In genomic region chr15:73374599-73374998, GRCh38 we compare ENCODE assay signal across 15 cellular contexts. TPM values are rescaled to one million over a fixed set of nuclear protein-coding genes. Genes with fewer than 3 reads are reported as not detected.
DNase-seq lines count a peak whose midpoint lies in the region; ATAC-seq and TF ChIP-seq lines count a peak whose summit lies in the region.
"Had no signal": no experiment of that assay in that cellular context is flagged by ENCODE, and none has a peak within 500 bp of the region (broad histone marks: within the 10 kb centered on the region; RNA-seq: fewer than 3 reads in every experiment).

No MANE protein-coding gene starts in this region.

- H3K36me3 ChIP-seq in DND-41 (ENCODE audit: insufficient read depth, low read length) (no peaks in the 10 kb centered on the region), cardiac muscle cell (no peaks in the 10 kb centered on the region)
- H3K36me3 ChIP-seq: SJCRH30 had no signal

- DNase-seq in DND-41 (peak; percentile 48), NCI-H345 treated with DMSO at 0.1 percent for 48 hours (lab: John Stamatoyannopoulos, UW; ENCODE audit: unreplicated experiment) (peak; percentile 60), cardiac muscle cell (ENCODE audit: low read depth in 1 of 2, low spot score in 1 of 2) (peak in 1 of 2 donors; percentile 98), left kidney (ENCODE audit: low read depth, low spot score) (peak; percentile 52)
- DNase-seq: AML-193; CD4-positive, alpha-beta T cell; NCI-H1105 treated with DMSO at 0.1 percent for 48 hours; NCI-H524 treated with DMSO at 0.1 percent for 48 hours; NK-92 treated with Interleukin-12 subunit alpha and Interleukin-12 subunit beta, amount 100 ng/mL, for 24 hours; OCI-M1; SJCRH30 had no signal

- no peaks in the 10 kb centered on the region for H3K27me3 ChIP-seq in DND-41 (ENCODE audit: insufficient read depth, low read length, poor library complexity)
- no peaks in the 10 kb centered on the region for H3K27me3 ChIP-seq in cardiac muscle cell
- H3K27me3 ChIP-seq: SJCRH30 had no signal

- H3K27ac ChIP-seq in DND-41 (ENCODE audit: low read length), result no peak overlapping the region
- H3K27ac ChIP-seq in cardiac muscle cell, result peak overlapping the region; percentile 98
- H3K27ac ChIP-seq: SJCRH30 had no signal

- no peaks in the 10 kb centered on the region for H3K79me2 ChIP-seq in DND-41 (ENCODE audit: insufficient read depth, low read length)

- H3K9me3 ChIP-seq in DND-41 (ENCODE audit: insufficient read depth, low read length, severe bottlenecking) (no peaks in the 10 kb centered on the region), cardiac muscle cell (ENCODE audit: low read depth) (no peaks in the 10 kb centered on the region)
- H3K9me3 ChIP-seq: SJCRH30 had no signal

- H3K4me3 ChIP-seq in DND-41 (ENCODE audit: low read depth in 1 of 2, low read length in 2 of 2), result no peak overlapping the region
- H3K4me3 ChIP-seq in cardiac muscle cell, result no peak overlapping the region
- H3K4me3 ChIP-seq: SJCRH30 had no signal

- H3K9ac ChIP-seq in DND-41 (ENCODE audit: low read depth, low read length), result no peak overlapping the region

- H3K4me1 ChIP-seq in DND-41 (ENCODE audit: insufficient read depth, low read length) (no peaks in the 10 kb centered on the region), cardiac muscle cell (ENCODE audit: low read depth) (peaks cover 67% of the 10 kb centered on the region)
- H3K4me1 ChIP-seq: SJCRH30 had no signal

- ATAC-seq in DND-41 (ENCODE audit: insufficient read depth, low read depth), result peak; percentile 65; the same call in 2 of the 3 replicates
- no peak for ATAC-seq in stimulated activated memory B cell treated with anti-CD40 and anti-IgM and Interleukin-4, amounts not matched to agents 10 μg/mL and 1 μg/mL and 100 μg/mL, for 72 hours
- ATAC-seq in GM19455 (IDR thresholded peaks at IDR 0.05; ENCODE audit: unreplicated experiment), result no peak
- no peak for ATAC-seq in HG03439 (IDR thresholded peaks at IDR 0.05; ENCODE audit: unreplicated experiment)

- H4K20me1 ChIP-seq in DND-41 (ENCODE audit: insufficient read depth, low read length), result no peaks in the 10 kb centered on the region

- H3K36me3 Mint-ChIP-seq in stimulated activated memory B cell treated with anti-CD40 and anti-IgM and Interleukin-4, amounts not matched to agents 10 μg/mL and 1 μg/mL and 100 μg/mL, for 72 hours, result no peaks in the 10 kb centered on the region

- peaks cover 9% of the 10 kb centered on the region for H3K9me3 Mint-ChIP-seq in stimulated activated memory B cell treated with anti-CD40 and anti-IgM and Interleukin-4, amounts not matched to agents 10 μg/mL and 1 μg/mL and 100 μg/mL, for 72 hours
- H3K9me3 Mint-ChIP-seq: CD4-positive, alpha-beta T cell had no signal

- no peak overlapping the region for H3K4me3 Mint-ChIP-seq in stimulated activated memory B cell treated with anti-CD40 and anti-IgM and Interleukin-4, amounts not matched to agents 10 μg/mL and 1 μg/mL and 100 μg/mL, for 72 hours
- H3K4me3 Mint-ChIP-seq: CD4-positive, alpha-beta T cell had no signal

- no peak overlapping the region for H3K4me2 ChIP-seq in DND-41 (ENCODE audit: insufficient read depth, low read length)

- TF ChIP-seq CTCF in DND-41 (IDR thresholded peaks at IDR 0.05; ENCODE audit: borderline replicate concordance, extremely low read depth, low read length, poor library complexity, severe bottlenecking), result no peak
- TF ChIP-seq CTCF in cardiac muscle cell (IDR thresholded peaks at IDR 0.05; ENCODE audit: low read depth, low read length), result no peak

- H2AFZ ChIP-seq in DND-41 (ENCODE audit: low read depth, low read length), result no peak overlapping the region

- H3K27ac Mint-ChIP-seq in stimulated activated memory B cell treated with anti-CD40 and anti-IgM and Interleukin-4, amounts not matched to agents 10 μg/mL and 1 μg/mL and 100 μg/mL, for 72 hours, result no peak overlapping the region
- H3K27ac Mint-ChIP-seq: CD4-positive, alpha-beta T cell had no signal

- peaks cover 38% of the 10 kb centered on the region for H3K27me3 Mint-ChIP-seq in stimulated activated memory B cell treated with anti-CD40 and anti-IgM and Interleukin-4, amounts not matched to agents 10 μg/mL and 1 μg/mL and 100 μg/mL, for 72 hours

- H3K4me1 Mint-ChIP-seq in stimulated activated memory B cell treated with anti-CD40 and anti-IgM and Interleukin-4, amounts not matched to agents 10 μg/mL and 1 μg/mL and 100 μg/mL, for 72 hours, result no peaks in the 10 kb centered on the region

RNA-seq across cellular contexts. Expression of gene HCN4, which starts 5.8 kb away (rescaled TPM):
- total RNA-seq in cardiac muscle cell, result 93.1 and 159 TPM in 2 replicates
- 59.2 and 102 TPM in 2 replicates for polyA plus RNA-seq in cardiac muscle cell
- total RNA-seq: CD4-positive, alpha-beta T cell; RPMI7951; SJCRH30 had no signal
